In the genomic region with DNA sequence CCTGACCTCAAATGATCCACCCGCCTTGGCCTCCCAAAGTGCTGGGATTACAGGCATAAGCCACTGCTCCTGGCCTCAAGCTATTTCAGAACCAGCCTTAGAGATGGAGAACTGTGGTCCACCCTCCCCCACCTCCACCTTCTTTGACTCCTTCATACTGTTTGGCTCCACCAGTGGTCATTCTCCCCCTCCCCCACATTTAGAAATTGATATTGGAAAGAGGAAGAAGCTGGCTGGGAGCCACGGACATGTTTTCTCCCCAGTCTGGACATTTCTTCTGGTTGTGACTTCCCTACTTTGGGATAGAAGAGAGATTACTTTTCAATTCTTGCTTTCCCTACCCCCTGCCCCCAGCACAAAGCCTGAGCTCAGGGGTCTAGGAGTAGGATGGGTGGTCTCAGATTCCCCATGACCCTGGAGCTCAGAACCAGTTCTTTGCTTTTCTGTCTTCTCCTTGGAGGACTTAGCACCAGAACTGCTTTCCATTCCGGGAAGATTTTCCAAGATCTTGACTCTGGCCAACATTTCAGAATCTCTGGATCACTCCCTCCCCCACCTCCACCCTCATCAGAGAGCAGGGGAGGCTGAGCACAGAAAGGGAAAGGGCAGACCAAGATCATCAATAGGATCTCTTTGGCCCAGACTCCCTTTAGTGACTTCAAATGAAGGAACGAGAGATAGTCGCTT, we compare ENCODE assay signal across 8 cellular contexts. TPM values are rescaled to one million over a fixed set of nuclear protein-coding genes. Genes with fewer than 3 reads are reported as not detected.
A peak's percentile ranks its signal among the peaks of the same experiment; 100 is the strongest.
DNase-seq lines count a peak whose midpoint lies in the region; ATAC-seq, FAIRE-seq and TF ChIP-seq lines count a peak whose summit lies in the region.
"Had no signal": no experiment of that assay in that cellular context is flagged by ENCODE, and none has a peak within 500 bp of the region (broad histone marks: within the 10 kb centered on the region; RNA-seq: fewer than 3 reads in every experiment).

No MANE protein-coding gene starts in this region.

- H3K9me3 ChIP-seq in OCI-LY7 (ENCODE audit: low read length) (no peaks in the 10 kb centered on the region), mammary epithelial cell (replicated peaks; ENCODE audit: insufficient read depth, low read length) (no peaks in the 10 kb centered on the region), testis (no peaks in the 10 kb centered on the region)

- H3K79me2 ChIP-seq in OCI-LY7 (ENCODE audit: insufficient read depth, low read depth, low read length) = no peaks in the 10 kb centered on the region
- peaks cover 95% of the 10 kb centered on the region for H3K79me2 ChIP-seq in mammary epithelial cell (ENCODE audit: insufficient read depth, low read length)

- 22% methylated on average over 5 of the region's 5 CpGs for WGBS in mammary epithelial cell (ENCODE audit: low coverage, missing lambda C conversion rate)
- 35 to 48% methylated on average over 5 of the region's 5 CpGs for WGBS in testis, 2 donors

- POLR2A ChIA-PET in OCI-LY7 (lab: Charles Lee) = interaction anchor here (0.8 to 1.6 kb wide), 5 partner anchors 8 to 158 kb away, joined by 3 to 8 read pairs (median 3); partner anchors contain the start of gene STAT3

- TF ChIP-seq CTCF in OCI-LY7 (conservative IDR thresholded peaks at IDR 0.05; ENCODE audit: low read length) (no peak), mammary epithelial cell (conservative IDR thresholded peaks at IDR 0.05 in 1 of 2, IDR thresholded peaks at IDR 0.05 in 1 of 2; ENCODE audit: extremely low read depth in 1 of 2, insufficient read depth in 1 of 2, low read depth in 1 of 2, low read length in 2 of 2) (no peak), testis (IDR thresholded peaks at IDR 0.05) (no peak)

- no peaks in the 10 kb centered on the region for H3K36me3 Mint-ChIP-seq in activated naive CD4-positive, alpha-beta T cell treated with anti-CD3 and anti-CD28 coated beads, Interleukin-2, amount 50 U/mL, for 72 hours

- no peak overlapping the region for H3K27ac Mint-ChIP-seq in activated naive CD4-positive, alpha-beta T cell treated with anti-CD3 and anti-CD28 coated beads, Interleukin-2, amount 50 U/mL, for 72 hours
- H3K27ac Mint-ChIP-seq: activated T-helper 17 cell treated with anti-CD3 and anti-CD28 coated beads, Interleukin-2, amount 50 U/mL, for 72 hours had no signal

- H3K9me3 Mint-ChIP-seq in activated naive CD4-positive, alpha-beta T cell treated with anti-CD3 and anti-CD28 coated beads, Interleukin-2, amount 50 U/mL, for 72 hours = no peaks in the 10 kb centered on the region
- H3K9me3 Mint-ChIP-seq: activated T-helper 17 cell treated with anti-CD3 and anti-CD28 coated beads, Interleukin-2, amount 50 U/mL, for 72 hours had no signal

- H3K36me3 ChIP-seq in OCI-LY7 (ENCODE audit: insufficient read depth, low read length) (no peaks in the 10 kb centered on the region), mammary epithelial cell (ENCODE audit: insufficient read depth, low read length) (peaks cover 21% of the 10 kb centered on the region), testis (ENCODE audit: low read depth, missing control alignments) (no peaks in the 10 kb centered on the region)

- dilution Hi-C loops in mammary epithelial cell (cut with HindIII; ENCODE audit: low sequenced_read_pairs) = no loop called here

- no peaks in the 10 kb centered on the region for H3K27me3 ChIP-seq in mammary epithelial cell (ENCODE audit: insufficient read depth, low read length)
- no peaks in the 10 kb centered on the region for H3K27me3 ChIP-seq in testis

- no peak for FAIRE-seq in GM12891 (lab: Jason Lieb, UNC)

- no peak for DNase-seq in OCI-LY7 (ENCODE audit: low spot score)
- no peak for DNase-seq in mammary epithelial cell
- peak; percentile 42 for DNase-seq in medulla oblongata (ENCODE audit: extremely low spot score)
- no peak for DNase-seq in testis
- DNase-seq in GM12891 (ENCODE audit: insufficient read length, low spot score) = no peak
- no peak for DNase-seq in activated naive CD4-positive, alpha-beta T cell treated with anti-CD3 and anti-CD28 coated beads, Interleukin-2, amount 50 U/mL, for 72 hours (ENCODE audit: low spot score in 2 of 2)

- intact Hi-C loops in OCI-LY7 (cut with micrococcal nuclease; ENCODE audit: unreplicated experiment) = loop anchor here (1.0 to 10.0 kb wide), 4 partner anchors 84 to 222 kb away; partner anchors contain the start of genes HCRT and KCNH4
- intact Hi-C loops in mammary epithelial cell (cut with micrococcal nuclease) = loop anchor here (1.0 to 10.0 kb wide), 6 partner anchors 18 to 292 kb away; partner anchors contain the start of genes DHX58 and STAT3
- intact Hi-C loops in testis (cut with DNase I; ENCODE audit: low total_unique reads) = loop anchor here (5.0 kb wide), 1 partner anchor 84 kb away; no protein-coding TSS in a partner anchor

- no peak for ATAC-seq in HG02973 (IDR thresholded peaks at IDR 0.05; ENCODE audit: unreplicated experiment)
- ATAC-seq in activated naive CD4-positive, alpha-beta T cell treated with anti-CD3 and anti-CD28 coated beads, Interleukin-2, amount 50 U/mL, for 72 hours = no peak

- H3K4me3 ChIP-seq in OCI-LY7 (ENCODE audit: low read depth, low read length, poor library complexity, severe bottlenecking) (no peak overlapping the region), mammary epithelial cell (replicated peaks in 1 of 3; ENCODE audit: insufficient read depth in 1 of 3, low read depth in 2 of 3, low read length in 3 of 3) (no peak overlapping the region), testis (no peak overlapping the region)

- TF ChIP-seq POLR2A in testis (IDR thresholded peaks at IDR 0.05) = no peak
- no peak for TF ChIP-seq POLR2A in GM12891 (IDR thresholded peaks at IDR 0.05; ENCODE audit: low read depth, low read length)

- BruUV-seq in OCI-LY7 (replicated peaks; lab: Mats Ljungman, UMichigan) = no TSS peak
- no TSS peak for BruUV-seq in mammary epithelial cell (replicated peaks; lab: Mats Ljungman, UMichigan)

- H3K27ac ChIP-seq in OCI-LY7 (ENCODE audit: low read depth, low read length, poor library complexity, severe bottlenecking) (no peak overlapping the region), mammary epithelial cell (ENCODE audit: insufficient read depth, low read depth, low read length) (no peak overlapping the region), testis (peak overlapping the region; percentile 9 to 71)

- H3K9ac ChIP-seq in mammary epithelial cell (ENCODE audit: insufficient read depth, low read length) = no peak overlapping the region

- H4K20me1 ChIP-seq in OCI-LY7 (ENCODE audit: insufficient read depth, low read length) = no peaks in the 10 kb centered on the region; the same call in 1 of the 2 replicates
- peaks cover 8% of the 10 kb centered on the region for H4K20me1 ChIP-seq in mammary epithelial cell (ENCODE audit: insufficient read depth, low read length)

- H3K4me2 ChIP-seq in OCI-LY7 (ENCODE audit: low read length) (peak overlapping the region; percentile 12; the same call in 1 of the 2 replicates), mammary epithelial cell (ENCODE audit: insufficient read depth, low read depth, low read length) (peak overlapping the region; percentile 11)

- CTCF ChIA-PET in OCI-LY7 (lab: Charles Lee; ENCODE audit: unreplicated experiment) = interaction anchor here (0.6 to 1.5 kb wide), 3 partner anchors 16 to 107 kb away, joined by 3 to 6 read pairs (median 4); partner anchors contain the start of gene CAVIN1
- CTCF ChIA-PET in mammary epithelial cell (lab: Charles Lee; ENCODE audit: low non-redundant PET) = interaction anchor here (0.6 kb wide), 1 partner anchor 269 kb away, joined by 5 read pairs; no protein-coding TSS in a partner anchor

- in situ Hi-C loops in mammary epithelial cell (cut with MboI; ENCODE audit: low sequenced_read_pairs in 2 of 2) = loop anchor here in 1 of 2 donors (5.0 kb wide), 2 partner anchors 84 to 121 kb away; no protein-coding TSS in a partner anchor

- peaks cover 15% of the 10 kb centered on the region for H3K4me1 ChIP-seq in OCI-LY7 (ENCODE audit: insufficient read depth, low read length, poor library complexity, severe bottlenecking)
- H3K4me1 ChIP-seq in mammary epithelial cell (ENCODE audit: insufficient read depth, low read length) = peaks cover 57% of the 10 kb centered on the region
- peaks cover 42% of the 10 kb centered on the region for H3K4me1 ChIP-seq in testis

- H2AFZ ChIP-seq in OCI-LY7 (ENCODE audit: low read length) (no peak overlapping the region), mammary epithelial cell (ENCODE audit: low read depth, low read length) (no peak overlapping the region)

- no peaks in the 10 kb centered on the region for H3K9me2 ChIP-seq in OCI-LY7 (ENCODE audit: insufficient read depth, low read length)

TF ChIP-seq in GM12891, 5 proteins besides CTCF, POLR2A, EP300 and RAD21:
- TF ChIP-seq SPI1 (IDR thresholded peaks at IDR 0.05; ENCODE audit: low read depth, low read length) (no peak), POLR2AphosphoS5 (IDR thresholded peaks at IDR 0.05; ENCODE audit: low read depth, low read length) (no peak), TAF1 (IDR thresholded peaks at IDR 0.05; ENCODE audit: low read depth, low read length) (no peak)

RNA-seq across cellular contexts. Expression of gene CAVIN1, which starts 16.3 kb away (rescaled TPM):
- total RNA-seq in OCI-LY7 (2014; rRNA removed; shearing (Covaris generic)) = not detected in 2 replicates
- total RNA-seq in OCI-LY7 (2022) = 0.08 TPM in 1 of 2 replicates, not detected in the other
- 100 to 1,000 TPM; 354 to 592 TPM for total RNA-seq in mammary epithelial cell
- polyA plus RNA-seq in mammary epithelial cell = 249 TPM
- 304 TPM for polyA minus RNA-seq in mammary epithelial cell
- total RNA-seq in testis = 10 to 100 TPM; 49.4 to 68.4 TPM
- 106 TPM for polyA plus RNA-seq in testis (ENCODE audit: insufficient read depth, low read depth, low replicate concordance)
- 2.0 TPM for polyA plus RNA-seq in GM12891 (2012; ENCODE audit: low read depth, missing spikeins)
- total RNA-seq in activated naive CD4-positive, alpha-beta T cell treated with anti-CD3 and anti-CD28 coated beads, Interleukin-2, amount 50 U/mL, for 72 hours = 1 to 10 TPM in 1 of 2 donors, under 1 TPM in 1; 0.11 to 9.4 TPM

RNA-seq across cellular contexts. Expression of gene STAT3, which starts 18.5 kb away (rescaled TPM):
- 11.4 and 14.8 TPM in 2 replicates for total RNA-seq in OCI-LY7 (2014; rRNA removed; shearing (Covaris generic))
- total RNA-seq in OCI-LY7 (2022) (28.7 and 37.2 TPM in 2 replicates), mammary epithelial cell (100 to 1,000 TPM in 1 of 2 donors, 10 to 100 TPM in 1; 94.3 to 191 TPM), testis (100 to 1,000 TPM; 107 to 117 TPM)
- polyA plus RNA-seq in mammary epithelial cell (51.3 TPM), testis (ENCODE audit: insufficient read depth, low read depth, low replicate concordance) (69.5 TPM)
- 115 TPM for polyA minus RNA-seq in mammary epithelial cell
- 47.8 TPM for polyA plus RNA-seq in GM12891 (2012; ENCODE audit: low read depth, missing spikeins)
- 100 to 1,000 TPM; 189 to 505 TPM for total RNA-seq in activated naive CD4-positive, alpha-beta T cell treated with anti-CD3 and anti-CD28 coated beads, Interleukin-2, amount 50 U/mL, for 72 hours

RNA-seq across cellular contexts. Expression of gene ATP6V0A1, which starts 51.9 kb away (rescaled TPM):
- total RNA-seq in OCI-LY7 (2014; rRNA removed; shearing (Covaris generic)) = 19.8 and 27.2 TPM in 2 replicates
- total RNA-seq in OCI-LY7 (2022) = 33.4 and 46.9 TPM in 2 replicates
- total RNA-seq in mammary epithelial cell = 100 to 1,000 TPM in 1 of 2 donors, 10 to 100 TPM in 1; 57.0 to 102 TPM
- polyA plus RNA-seq in mammary epithelial cell = 31.5 TPM
- 149 TPM for polyA minus RNA-seq in mammary epithelial cell
- 100 to 1,000 TPM; 131 to 143 TPM for total RNA-seq in testis
- polyA plus RNA-seq in testis (ENCODE audit: insufficient read depth, low read depth, low replicate concordance) = 89.9 TPM
- 27.1 TPM for polyA plus RNA-seq in GM12891 (2012; ENCODE audit: low read depth, missing spikeins)
- 10 to 100 TPM; 14.9 to 25.5 TPM for total RNA-seq in activated naive CD4-positive, alpha-beta T cell treated with anti-CD3 and anti-CD28 coated beads, Interleukin-2, amount 50 U/mL, for 72 hours

Comparison
In these comparisons a context has a peak if more than half of its experiments do, and no peak if none do; other contexts are left out.
1. H3K27ac ChIP-seq: peak in testis (2 of 2); none in OCI-LY7 (single experiment) and mammary epithelial cell (single experiment).
2. RNA of gene CAVIN1, which starts 16.3 kb away (total RNA-seq): 354 to 592 TPM in mammary epithelial cell; 49.4 to 68.4 TPM in testis, 0.11 to 9.4 TPM in activated naive CD4-positive, alpha-beta T cell treated with anti-CD3 and anti-CD28 coated beads, Interleukin-2, amount 50 U/mL, for 72 hours and 0.08 TPM in OCI-LY7; every median in the first group is over 4 times any median in the second.